ENCODE assay signal across 1 cellular context in genomic region chr16:17408955-17409441, GRCh38.
TF ChIP-seq lines count a peak whose summit lies in the region.

No MANE protein-coding gene starts in this region.

TF ChIP-seq in GM12878, 131 proteins besides CTCF, POLR2A, EP300 and RAD21 (continued from another document and continues in another):
- TF ChIP-seq PKNOX1 (IDR thresholded peaks at IDR 0.05) (0 out of 2 replicates have a peak, but pooled peaks have one; percentile 44), ZNF622 (IDR thresholded peaks at IDR 0.05) (no peak), SPI1 (IDR thresholded peaks at IDR 0.05; ENCODE audit: borderline replicate concordance, insufficient read depth, low read depth, low read length) (peak; percentile 80), SKIL (IDR thresholded peaks at IDR 0.05; ENCODE audit: low read depth, poor library complexity, severe bottlenecking) (peak; percentile 70), SMAD5 (IDR thresholded peaks at IDR 0.05; ENCODE audit: low read depth) (no peak), MEF2B (IDR thresholded peaks at IDR 0.05; ENCODE audit: partially characterized antibody, poor library complexity, severe bottlenecking) (peak; percentile 28), ZNF207 (IDR thresholded peaks at IDR 0.05; ENCODE audit: borderline replicate concordance) (peak; percentile 29; the same call in 1 of the 2 replicates), POLR2AphosphoS5 (IDR thresholded peaks at IDR 0.05; ENCODE audit: low read length) (peak; percentile 74), IKZF2 (IDR thresholded peaks at IDR 0.05) (peak; percentile 59 to 60; a peak in 2 of 4 replicates), PML (IDR thresholded peaks at IDR 0.05; ENCODE audit: low read length) (no peak), RAD51 (IDR thresholded peaks at IDR 0.05) (peak; percentile 67), BCL3 (IDR thresholded peaks at IDR 0.05; ENCODE audit: borderline replicate concordance, insufficient read depth, low read depth, low read length, poor library complexity, severe bottlenecking) (peak; percentile 54), POU2F2 (IDR thresholded peaks at IDR 0.05; ENCODE audit: borderline replicate concordance, low read depth, low read length) (peak; percentile 49; the same call in 1 of the 3 replicates), CREM (IDR thresholded peaks at IDR 0.05; ENCODE audit: low read depth) (peak; percentile 16; the same call in 1 of the 2 replicates), ATF2 (IDR thresholded peaks at IDR 0.05; ENCODE audit: low read length) (0 out of 2 replicates have a peak, but pooled peaks have one; percentile 14), E2F8 (IDR thresholded peaks at IDR 0.05; ENCODE audit: low read depth, partially characterized antibody) (peak; percentile 30), YY1 (IDR thresholded peaks at IDR 0.05; ENCODE audit: low read depth, low read length) (no peak), HDAC2 (IDR thresholded peaks at IDR 0.05) (no peak), CBX3 (IDR thresholded peaks at IDR 0.05; ENCODE audit: borderline replicate concordance, low read depth) (no peak), PAX5 (IDR thresholded peaks at IDR 0.05; ENCODE audit: borderline replicate concordance, low read depth, low read length) (no peak), MTA2 (IDR thresholded peaks at IDR 0.05; ENCODE audit: low read depth) (peak; percentile 52), IRF4 (IDR thresholded peaks at IDR 0.05; ENCODE audit: low read depth, low read length) (peak; percentile 41; the same call in 1 of the 2 replicates), NR2F1 (conservative IDR thresholded peaks at IDR 0.05) (0 out of 2 replicates have a peak, but pooled peaks have one; percentile 32), BCLAF1 (IDR thresholded peaks at IDR 0.05) (no peak), EED (IDR thresholded peaks at IDR 0.05; ENCODE audit: low read depth) (peak; percentile 63; the same call in 1 of the 2 replicates), BHLHE40 (IDR thresholded peaks at IDR 0.05; ENCODE audit: borderline replicate concordance in 1 of 2, low read depth in 2 of 2, low read length in 1 of 2) (peak in 1 of 2 experiments; percentile 75; a peak in 2 of 4 replicates)
- TF ChIP-seq, protein P1, sequence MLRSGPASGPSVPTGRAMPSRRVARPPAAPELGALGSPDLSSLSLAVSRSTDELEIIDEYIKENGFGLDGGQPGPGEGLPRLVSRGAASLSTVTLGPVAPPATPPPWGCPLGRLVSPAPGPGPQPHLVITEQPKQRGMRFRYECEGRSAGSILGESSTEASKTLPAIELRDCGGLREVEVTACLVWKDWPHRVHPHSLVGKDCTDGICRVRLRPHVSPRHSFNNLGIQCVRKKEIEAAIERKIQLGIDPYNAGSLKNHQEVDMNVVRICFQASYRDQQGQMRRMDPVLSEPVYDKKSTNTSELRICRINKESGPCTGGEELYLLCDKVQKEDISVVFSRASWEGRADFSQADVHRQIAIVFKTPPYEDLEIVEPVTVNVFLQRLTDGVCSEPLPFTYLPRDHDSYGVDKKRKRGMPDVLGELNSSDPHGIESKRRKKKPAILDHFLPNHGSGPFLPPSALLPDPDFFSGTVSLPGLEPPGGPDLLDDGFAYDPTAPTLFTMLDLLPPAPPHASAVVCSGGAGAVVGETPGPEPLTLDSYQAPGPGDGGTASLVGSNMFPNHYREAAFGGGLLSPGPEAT (IDR thresholded peaks at IDR 0.05; ENCODE audit: low read depth): peak; percentile 67; the same call in 1 of the 2 replicates
- TF ChIP-seq, protein P2, sequence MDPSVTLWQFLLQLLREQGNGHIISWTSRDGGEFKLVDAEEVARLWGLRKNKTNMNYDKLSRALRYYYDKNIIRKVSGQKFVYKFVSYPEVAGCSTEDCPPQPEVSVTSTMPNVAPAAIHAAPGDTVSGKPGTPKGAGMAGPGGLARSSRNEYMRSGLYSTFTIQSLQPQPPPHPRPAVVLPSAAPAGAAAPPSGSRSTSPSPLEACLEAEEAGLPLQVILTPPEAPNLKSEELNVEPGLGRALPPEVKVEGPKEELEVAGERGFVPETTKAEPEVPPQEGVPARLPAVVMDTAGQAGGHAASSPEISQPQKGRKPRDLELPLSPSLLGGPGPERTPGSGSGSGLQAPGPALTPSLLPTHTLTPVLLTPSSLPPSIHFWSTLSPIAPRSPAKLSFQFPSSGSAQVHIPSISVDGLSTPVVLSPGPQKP (IDR thresholded peaks at IDR 0.05; ENCODE audit: low read depth, low read length): no peak
- TF ChIP-seq, protein P3, sequence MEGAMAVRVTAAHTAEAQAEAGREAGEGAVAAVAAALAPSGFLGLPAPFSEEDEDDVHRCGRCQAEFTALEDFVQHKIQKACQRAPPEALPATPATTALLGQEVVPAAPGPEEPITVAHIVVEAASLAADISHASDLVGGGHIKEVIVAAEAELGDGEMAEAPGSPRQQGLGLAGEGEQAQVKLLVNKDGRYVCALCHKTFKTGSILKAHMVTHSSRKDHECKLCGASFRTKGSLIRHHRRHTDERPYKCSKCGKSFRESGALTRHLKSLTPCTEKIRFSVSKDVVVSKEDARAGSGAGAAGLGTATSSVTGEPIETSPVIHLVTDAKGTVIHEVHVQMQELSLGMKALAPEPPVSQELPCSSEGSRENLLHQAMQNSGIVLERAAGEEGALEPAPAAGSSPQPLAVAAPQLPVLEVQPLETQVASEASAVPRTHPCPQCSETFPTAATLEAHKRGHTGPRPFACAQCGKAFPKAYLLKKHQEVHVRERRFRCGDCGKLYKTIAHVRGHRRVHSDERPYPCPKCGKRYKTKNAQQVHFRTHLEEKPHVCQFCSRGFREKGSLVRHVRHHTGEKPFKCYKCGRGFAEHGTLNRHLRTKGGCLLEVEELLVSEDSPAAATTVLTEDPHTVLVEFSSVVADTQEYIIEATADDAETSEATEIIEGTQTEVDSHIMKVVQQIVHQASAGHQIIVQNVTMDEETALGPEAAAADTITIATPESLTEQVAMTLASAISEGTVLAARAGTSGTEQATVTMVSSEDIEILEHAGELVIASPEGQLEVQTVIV (IDR thresholded peaks at IDR 0.05; ENCODE audit: borderline replicate concordance, partially characterized antibody): no peak
- TF ChIP-seq, protein P4, sequence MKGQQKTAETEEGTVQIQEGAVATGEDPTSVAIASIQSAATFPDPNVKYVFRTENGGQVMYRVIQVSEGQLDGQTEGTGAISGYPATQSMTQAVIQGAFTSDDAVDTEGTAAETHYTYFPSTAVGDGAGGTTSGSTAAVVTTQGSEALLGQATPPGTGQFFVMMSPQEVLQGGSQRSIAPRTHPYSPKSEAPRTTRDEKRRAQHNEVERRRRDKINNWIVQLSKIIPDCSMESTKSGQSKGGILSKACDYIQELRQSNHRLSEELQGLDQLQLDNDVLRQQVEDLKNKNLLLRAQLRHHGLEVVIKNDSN (IDR thresholded peaks at IDR 0.05; ENCODE audit: borderline replicate concordance, extremely low read length, insufficient read depth, low read depth, low read length): no peak
- TF ChIP-seq, protein P5, sequence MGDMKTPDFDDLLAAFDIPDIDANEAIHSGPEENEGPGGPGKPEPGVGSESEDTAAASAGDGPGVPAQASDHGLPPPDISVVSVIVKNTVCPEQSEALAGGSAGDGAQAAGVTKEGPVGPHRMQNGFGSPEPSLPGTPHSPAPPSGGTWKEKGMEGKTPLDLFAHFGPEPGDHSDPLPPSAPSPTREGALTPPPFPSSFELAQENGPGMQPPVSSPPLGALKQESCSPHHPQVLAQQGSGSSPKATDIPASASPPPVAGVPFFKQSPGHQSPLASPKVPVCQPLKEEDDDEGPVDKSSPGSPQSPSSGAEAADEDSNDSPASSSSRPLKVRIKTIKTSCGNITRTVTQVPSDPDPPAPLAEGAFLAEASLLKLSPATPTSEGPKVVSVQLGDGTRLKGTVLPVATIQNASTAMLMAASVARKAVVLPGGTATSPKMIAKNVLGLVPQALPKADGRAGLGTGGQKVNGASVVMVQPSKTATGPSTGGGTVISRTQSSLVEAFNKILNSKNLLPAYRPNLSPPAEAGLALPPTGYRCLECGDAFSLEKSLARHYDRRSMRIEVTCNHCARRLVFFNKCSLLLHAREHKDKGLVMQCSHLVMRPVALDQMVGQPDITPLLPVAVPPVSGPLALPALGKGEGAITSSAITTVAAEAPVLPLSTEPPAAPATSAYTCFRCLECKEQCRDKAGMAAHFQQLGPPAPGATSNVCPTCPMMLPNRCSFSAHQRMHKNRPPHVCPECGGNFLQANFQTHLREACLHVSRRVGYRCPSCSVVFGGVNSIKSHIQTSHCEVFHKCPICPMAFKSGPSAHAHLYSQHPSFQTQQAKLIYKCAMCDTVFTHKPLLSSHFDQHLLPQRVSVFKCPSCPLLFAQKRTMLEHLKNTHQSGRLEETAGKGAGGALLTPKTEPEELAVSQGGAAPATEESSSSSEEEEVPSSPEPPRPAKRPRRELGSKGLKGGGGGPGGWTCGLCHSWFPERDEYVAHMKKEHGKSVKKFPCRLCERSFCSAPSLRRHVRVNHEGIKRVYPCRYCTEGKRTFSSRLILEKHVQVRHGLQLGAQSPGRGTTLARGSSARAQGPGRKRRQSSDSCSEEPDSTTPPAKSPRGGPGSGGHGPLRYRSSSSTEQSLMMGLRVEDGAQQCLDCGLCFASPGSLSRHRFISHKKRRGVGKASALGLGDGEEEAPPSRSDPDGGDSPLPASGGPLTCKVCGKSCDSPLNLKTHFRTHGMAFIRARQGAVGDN (IDR thresholded peaks at IDR 0.05): peak; percentile 90
